Comparison of ENCODE assay signal across 8 cellular contexts in the genomic region with DNA sequence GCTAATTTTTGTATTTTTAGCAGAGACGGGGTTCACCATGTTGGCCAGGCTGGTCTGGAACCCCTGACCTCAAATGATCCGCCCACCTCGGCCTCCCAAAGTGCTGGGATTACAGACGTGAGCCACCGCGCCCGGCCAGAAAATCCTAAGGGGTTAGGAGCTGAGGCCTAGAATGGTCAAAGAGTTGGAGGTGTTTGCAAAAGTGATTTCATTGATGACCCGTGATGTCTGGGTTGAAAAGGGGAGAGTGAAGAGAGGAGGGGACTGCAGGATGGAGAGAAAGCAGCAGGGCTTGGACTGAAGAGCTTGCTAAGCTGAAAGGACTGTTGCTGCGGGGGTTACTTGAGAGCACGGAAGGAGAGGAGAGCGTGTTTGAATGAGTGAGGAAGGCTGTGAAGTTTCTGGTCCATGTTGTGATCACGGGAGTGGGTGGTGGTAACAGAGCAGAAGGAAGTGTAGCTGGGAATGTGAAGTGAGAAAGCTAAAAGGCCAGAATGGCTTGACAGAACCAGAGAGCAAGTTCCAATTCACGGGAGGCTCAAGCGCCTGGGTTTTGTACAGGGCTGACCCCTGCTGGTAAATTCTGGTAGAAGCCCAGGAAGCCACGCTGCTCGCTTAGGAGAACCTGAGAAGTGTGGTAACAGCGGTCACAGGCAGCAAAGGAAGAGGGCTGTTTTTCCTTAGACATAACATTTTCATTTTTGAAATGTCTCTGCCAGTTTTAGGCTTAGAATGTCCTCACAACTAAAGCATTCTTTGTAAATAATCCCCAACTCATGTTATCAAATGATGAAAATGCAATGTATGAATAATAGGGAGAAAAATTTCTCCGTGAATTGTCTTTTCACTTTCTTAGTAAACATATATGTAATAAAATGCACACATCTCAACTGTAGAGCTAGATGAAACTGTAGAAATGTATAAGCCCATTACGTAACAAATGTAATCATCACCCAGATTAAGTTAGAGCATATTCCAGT. TPM values are rescaled to one million over a fixed set of nuclear protein-coding genes. Genes with fewer than 3 reads are reported as not detected.
DNase-seq lines count a peak whose midpoint lies in the region; ATAC-seq and TF ChIP-seq lines count a peak whose summit lies in the region.

No MANE protein-coding gene starts in this region.

- H3K79me1 ChIP-seq in trophoblast cell (ENCODE audit: low read length) = no peaks in the 10 kb centered on the region

- no peaks in the 10 kb centered on the region for H3K36me3 Mint-ChIP-seq in activated naive CD8-positive, alpha-beta T cell treated with anti-CD3 and anti-CD28 coated beads for 36 hours

- H3K27ac ChIP-seq in trophoblast cell (ENCODE audit: low read depth, low read length) = no peak overlapping the region
- H3K27ac ChIP-seq in upper lobe of right lung = no peak overlapping the region

- no peaks in the 10 kb centered on the region for H3K9me3 Mint-ChIP-seq in activated naive CD8-positive, alpha-beta T cell treated with anti-CD3 and anti-CD28 coated beads for 36 hours

- peak; percentile 61 for DNase-seq in COLO668 (lab: John Stamatoyannopoulos, UW; ENCODE audit: unreplicated experiment)
- peak; percentile 74 for DNase-seq in SKM-1 treated with dmso at 0.1 percent for 144 hours (lab: John Stamatoyannopoulos, UW; ENCODE audit: unreplicated experiment)
- peak; percentile 56 for DNase-seq in activated naive CD8-positive, alpha-beta T cell treated with anti-CD3 and anti-CD28 coated beads for 36 hours
- DNase-seq in head of caudate nucleus = peak; percentile 56 to 91 (median 82)
- peak; percentile 84 to 92 for DNase-seq in trophoblast cell
- DNase-seq in upper lobe of right lung = peak; percentile 78

- WGBS in trophoblast cell (ENCODE audit: extremely low coverage, insufficient coverage, insufficient read length) = no CpG with 5 or more reads among the region's 19 CpGs

- no peak overlapping the region for H2BK120ac ChIP-seq in trophoblast cell (ENCODE audit: insufficient read depth, low read length, poor library complexity)

- H3K27ac Mint-ChIP-seq in activated naive CD8-positive, alpha-beta T cell treated with anti-CD3 and anti-CD28 coated beads for 36 hours = no peak overlapping the region

- no peak overlapping the region for H3K18ac ChIP-seq in trophoblast cell (ENCODE audit: low read length)

- H3K27me3 ChIP-seq in Loucy (ENCODE audit: insufficient read depth, low read length, poor library complexity, severe bottlenecking) (no peaks in the 10 kb centered on the region), trophoblast cell (ENCODE audit: insufficient read depth, low read length) (no peaks in the 10 kb centered on the region), upper lobe of right lung (no peaks in the 10 kb centered on the region)

- peak overlapping the region; percentile 85 for H2AFZ ChIP-seq in Loucy (ENCODE audit: low read length)
- peak overlapping the region; percentile 83 for H2AFZ ChIP-seq in trophoblast cell (ENCODE audit: insufficient read depth, low read length, poor library complexity)

- intact Hi-C loops in head of caudate nucleus (cut with DNase I) (no loop called here), upper lobe of right lung (cut with DNase I) (no loop called here)

- no peak overlapping the region for H4K12ac ChIP-seq in trophoblast cell (ENCODE audit: low read depth, low read length)

- no peaks in the 10 kb centered on the region for H3K9me2 ChIP-seq in Loucy (replicated peaks; ENCODE audit: low read depth, low read length)

- H3K4ac ChIP-seq in trophoblast cell (ENCODE audit: low read depth, low read length) = no peak overlapping the region

- H3K36me3 ChIP-seq in Loucy (ENCODE audit: insufficient read depth, low read length) (no peaks in the 10 kb centered on the region), trophoblast cell (ENCODE audit: control insufficient read depth in 1 of 2, insufficient read depth in 2 of 2, low read length in 2 of 2) (no peaks in the 10 kb centered on the region), upper lobe of right lung (no peaks in the 10 kb centered on the region)

- peak; percentile 74 for ATAC-seq in GM21447 (IDR thresholded peaks at IDR 0.05; ENCODE audit: unreplicated experiment)
- peak; percentile 99 for ATAC-seq in upper lobe of right lung

- no peak overlapping the region for H4K8ac ChIP-seq in trophoblast cell (ENCODE audit: low read depth, low read length)

- no peak overlapping the region for H3K14ac ChIP-seq in trophoblast cell (ENCODE audit: low read length)

- H3K4me2 ChIP-seq in Loucy (ENCODE audit: low read depth, low read length, poor library complexity, severe bottlenecking) (no peak overlapping the region), trophoblast cell (ENCODE audit: low read length) (no peak overlapping the region)

- H3F3A ChIP-seq in Loucy (ENCODE audit: low read depth) = no peaks in the 10 kb centered on the region

- H3K79me2 ChIP-seq in Loucy (ENCODE audit: insufficient read depth, low read length) = no peaks in the 10 kb centered on the region
- H3K79me2 ChIP-seq in trophoblast cell (ENCODE audit: control insufficient read depth, insufficient read depth, low read length, poor library complexity) = no peaks in the 10 kb centered on the region

- H2AK5ac ChIP-seq in trophoblast cell (ENCODE audit: low read length) = no peak overlapping the region

- no peak overlapping the region for H3K23ac ChIP-seq in trophoblast cell (ENCODE audit: low read length)

- no peak overlapping the region for H3K9ac ChIP-seq in Loucy (ENCODE audit: low read depth, low read length, poor library complexity, severe bottlenecking)
- peak overlapping the region; percentile 42 for H3K9ac ChIP-seq in trophoblast cell (ENCODE audit: low read length)

- peaks cover 4% of the 10 kb centered on the region for H3K4me1 Mint-ChIP-seq in activated naive CD8-positive, alpha-beta T cell treated with anti-CD3 and anti-CD28 coated beads for 36 hours

- H3K4me1 ChIP-seq in Loucy (ENCODE audit: insufficient read depth, low read length, poor library complexity, severe bottlenecking) (no peaks in the 10 kb centered on the region), trophoblast cell (ENCODE audit: control insufficient read depth in 1 of 2, insufficient read depth in 2 of 2, low read length in 2 of 2) (peaks cover 2 to 3% of the 10 kb centered on the region in 2 experiments), upper lobe of right lung (no peaks in the 10 kb centered on the region)

- H3K4me3 ChIP-seq in Loucy (ENCODE audit: low read length, poor library complexity, severe bottlenecking) (no peak overlapping the region), trophoblast cell (ENCODE audit: low read depth, low read length) (peak overlapping the region; percentile 14), upper lobe of right lung (no peak overlapping the region)

- no peak overlapping the region for H2BK5ac ChIP-seq in trophoblast cell (ENCODE audit: low read depth, low read length, poor library complexity)

- H3K27me3 Mint-ChIP-seq in activated naive CD8-positive, alpha-beta T cell treated with anti-CD3 and anti-CD28 coated beads for 36 hours = peaks cover 4% of the 10 kb centered on the region

- peak overlapping the region; percentile 53 for H2BK12ac ChIP-seq in trophoblast cell (ENCODE audit: low read length)

- no peak overlapping the region for H4K91ac ChIP-seq in trophoblast cell (ENCODE audit: low read depth, low read length)

- no peak overlapping the region for H3K4me3 Mint-ChIP-seq in activated naive CD8-positive, alpha-beta T cell treated with anti-CD3 and anti-CD28 coated beads for 36 hours

- peak; percentile 86 for TF ChIP-seq CTCF in Loucy (conservative IDR thresholded peaks at IDR 0.05; ENCODE audit: low read length)
- peak; percentile 82 for TF ChIP-seq CTCF in upper lobe of right lung (IDR thresholded peaks at IDR 0.05)

- no peaks in the 10 kb centered on the region for H3K9me3 ChIP-seq in Loucy (ENCODE audit: insufficient read depth, low read depth, low read length)
- peaks cover 2% of the 10 kb centered on the region for H3K9me3 ChIP-seq in trophoblast cell (ENCODE audit: insufficient read depth, low read depth, low read length)
- no peaks in the 10 kb centered on the region for H3K9me3 ChIP-seq in upper lobe of right lung

- no peaks in the 10 kb centered on the region for H4K20me1 ChIP-seq in Loucy (ENCODE audit: insufficient read depth, low read length, poor library complexity, severe bottlenecking)

RNA-seq across cellular contexts. Expression of a gene that starts 40.5 kb away (rescaled TPM):
- 100 to 1,000 TPM; 298 to 299 TPM for total RNA-seq in activated naive CD8-positive, alpha-beta T cell treated with anti-CD3 and anti-CD28 coated beads for 36 hours
- 122 and 125 TPM in 2 replicates for polyA plus RNA-seq in trophoblast cell (2013)
- 236 TPM for total RNA-seq in upper lobe of right lung

RNA-seq across cellular contexts. Expression of a gene that starts 57.3 kb away (rescaled TPM):
- 10 to 100 TPM; 79.0 to 80.5 TPM for total RNA-seq in activated naive CD8-positive, alpha-beta T cell treated with anti-CD3 and anti-CD28 coated beads for 36 hours
- 306 and 327 TPM in 2 replicates for polyA plus RNA-seq in trophoblast cell (2013)
- total RNA-seq in upper lobe of right lung = 151 TPM
